ENCODE assay signal across 28 cellular contexts in genomic region chr3:117532268-117532667, GRCh38.
"Had no signal": no experiment of that assay in that cellular context is flagged by ENCODE, and none has a peak within 500 bp of the region (broad histone marks: within the 10 kb centered on the region; RNA-seq: fewer than 3 reads in every experiment).

No MANE protein-coding gene starts in this region.

- DNase-seq: activated B cell treated with CpG ODN at 0.5 μM for 24 hours; activated CD4-positive, alpha-beta memory T cell treated with anti-CD3 and anti-CD28 coated beads for 36 hours; activated CD4-positive, alpha-beta T cell treated with anti-CD3 and anti-CD28 coated beads for 48 hours; activated CD4-positive, alpha-beta T cell treated with anti-CD3 and anti-CD28 coated beads, Interleukin-2, amount 50 U/mL, for 1 hour; activated CD8-positive, alpha-beta memory T cell treated with anti-CD3 and anti-CD28 coated beads, Interleukin-2, amount 10 ng/mL, durations not matched to agents 7 days and 5 days; activated CD8-positive, alpha-beta memory T cell treated with anti-CD3 and anti-CD28 coated beads, Interleukin-2, amount 50 U/mL, for 4 hours; activated CD8-positive, alpha-beta T cell treated with anti-CD3 and anti-CD28 coated beads, Interleukin-2, amount 10 ng/mL, durations not matched to agents 7 days and 5 days; activated effector memory CD4-positive, alpha-beta T cell treated with anti-CD3 and anti-CD28 coated beads, Interleukin-2, amount 50 U/mL, for 16 hours; activated naive CD4-positive, alpha-beta T cell treated with anti-CD3 and anti-CD28 coated beads for 36 hours; activated naive CD8-positive, alpha-beta T cell treated with anti-CD3 and anti-CD28 coated beads for 36 hours; activated naive CD8-positive, alpha-beta T cell treated with anti-CD3 and anti-CD28 coated beads, Interleukin-2, amount 50 U/mL, for 24 hours; activated T-cell treated with anti-CD3 and anti-CD28 coated beads, Interleukin-2, amount 50 U/mL, for 1 hour; activated T-cell treated with anti-CD3 and anti-CD28 coated beads, Interleukin-2, amount 50 U/mL, for 48 hours; adrenal gland; central memory CD4-positive, alpha-beta T cell; cerebellar nuclear complex; colonic mucosa; effector memory CD4-positive, alpha-beta T cell; endodermal cell; erythroblast; foreskin keratinocyte; gastrocnemius medialis; glutamatergic neuron; T-helper 1 cell; T-helper 17 cell; T1000; WERI-Rb-1 had no signal

- ATAC-seq: activated CD4-positive, CD25-positive, alpha-beta regulatory T cell treated with anti-CD3 and anti-CD28 coated beads, Interleukin-2, amount 50 U/mL, for 24 hours; activated CD8-positive, alpha-beta memory T cell treated with anti-CD3 and anti-CD28 coated beads, Interleukin-2, amount 10 ng/mL, durations not matched to agents 7 days and 5 days; activated CD8-positive, alpha-beta T cell treated with anti-CD3 and anti-CD28 coated beads, Interleukin-2, amount 10 ng/mL, durations not matched to agents 7 days and 5 days; activated naive CD8-positive, alpha-beta T cell treated with anti-CD3 and anti-CD28 coated beads, Interleukin-2, amount 50 U/mL, for 24 hours; gastrocnemius medialis; T-helper 17 cell had no signal
